9 cellular contexts compared by ENCODE assay signal in genomic region chr10:51063659-51064535, GRCh38. TPM values are rescaled to one million over a fixed set of nuclear protein-coding genes. Genes with fewer than 3 reads are reported as not detected.
A peak's percentile ranks its signal among the peaks of the same experiment; 100 is the strongest.
DNase-seq lines count a peak whose midpoint lies in the region; ATAC-seq, FAIRE-seq and TF ChIP-seq lines count a peak whose summit lies in the region.
"Had no signal": no experiment of that assay in that cellular context is flagged by ENCODE, and none has a peak within 500 bp of the region (broad histone marks: within the 10 kb centered on the region; RNA-seq: fewer than 3 reads in every experiment).

No MANE protein-coding gene starts in this region.

- no peaks in the 10 kb centered on the region for H3K36me3 ChIP-seq in kidney (ENCODE audit: control insufficient read depth in 1 of 2, insufficient read depth in 2 of 2, low read length in 2 of 2)

- no peaks in the 10 kb centered on the region for H3K36me3 Mint-ChIP-seq in WTC11
- H3K36me3 Mint-ChIP-seq: activated naive CD8-positive, alpha-beta T cell had no signal

- H3K4me1 ChIP-seq in kidney (ENCODE audit: control insufficient read depth in 1 of 2, insufficient read depth in 1 of 2, low read depth in 1 of 2, low read length in 2 of 2), result no peaks in the 10 kb centered on the region

- no peak overlapping the region for H3K4me3 ChIP-seq in kidney (ENCODE audit: low read length in 2 of 2)

- H3K27ac Mint-ChIP-seq in WTC11, result no peak overlapping the region
- H3K27ac Mint-ChIP-seq: activated naive CD8-positive, alpha-beta T cell had no signal

- TF ChIP-seq CTCF in kidney (IDR thresholded peaks at IDR 0.05; ENCODE audit: borderline replicate concordance, extremely low read depth, insufficient read depth) (peak; percentile 53), WTC11 (IDR thresholded peaks at IDR 0.05) (no peak; the same call in none of the 2 replicates)

- no peaks in the 10 kb centered on the region; the same call in 1 of the 2 replicates for H3K9me3 Mint-ChIP-seq in WTC11

- no peak overlapping the region for H3K27ac ChIP-seq in kidney (ENCODE audit: low read depth in 2 of 2, low read length in 2 of 2)

- ATAC-seq in HG02870 (IDR thresholded peaks at IDR 0.05; ENCODE audit: unreplicated experiment) (peak; percentile 48), WTC11 (no peak)

- no peaks in the 10 kb centered on the region for H3K27me3 Mint-ChIP-seq in WTC11 (ENCODE audit: low read depth)

- CTCF ChIA-PET in WTC11 (lab: Charles Lee), result interaction anchor here (0.5 to 2.2 kb wide), 6 partner anchors 20 to 940 kb away, joined by 3 to 6 read pairs (median 3); no protein-coding TSS in a partner anchor

- no peaks in the 10 kb centered on the region for H3K9me3 ChIP-seq in kidney (ENCODE audit: control insufficient read depth in 1 of 2, low read length in 2 of 2)

- intact Hi-C loops in kidney (cut with DNase I), result no loop called here

- DNase-seq in ACHN (peak; percentile 44), amniotic stem cell (lab: John Stamatoyannopoulos, UW) (peak; percentile 12), kidney (no peak), WTC11 (ENCODE audit: low spot score) (no peak), hepatic stellate cell (ENCODE audit: low spot score) (no peak), anterior cingulate cortex (lab: John Stamatoyannopoulos, UW) (no peak)
- DNase-seq in effector CD4-positive, alpha-beta T cell, result no peak

- peak; percentile 88 for FAIRE-seq in kidney (lab: Jason Lieb, UNC)

- H3K4me1 Mint-ChIP-seq in WTC11, result no peaks in the 10 kb centered on the region; the same call in 1 of the 2 replicates

- no peak overlapping the region for H3K4me3 Mint-ChIP-seq in WTC11
- H3K4me3 Mint-ChIP-seq: activated naive CD8-positive, alpha-beta T cell had no signal

- in situ Hi-C loops in ACHN (cut with HindIII; ENCODE audit: low pct_ligation_motif_present, low pct_unique_long_range_greater_than_20kb, low sequenced_read_pairs), result no loop called here

- H3K9ac ChIP-seq in kidney (ENCODE audit: low read length in 2 of 2), result no peak overlapping the region

- POLR2A ChIA-PET in WTC11 (lab: Charles Lee), result no interaction called here

TF ChIP-seq in WTC11, 78 proteins besides CTCF, POLR2A, EP300 and RAD21 (continues in another document):
- TF ChIP-seq ETV6 (CRISPR knock-in tag; IDR thresholded peaks at IDR 0.05) (no peak), CBFB (CRISPR knock-in tag; IDR thresholded peaks at IDR 0.05; ENCODE audit: low read depth) (no peak), FOXP4 (CRISPR knock-in tag; IDR thresholded peaks at IDR 0.05) (no peak), USF2 (CRISPR knock-in tag; IDR thresholded peaks at IDR 0.05) (no peak), NFYB (CRISPR knock-in tag; conservative IDR thresholded peaks at IDR 0.05; ENCODE audit: low read depth) (no peak), SMAD3 (CRISPR knock-in tag; IDR thresholded peaks at IDR 0.05; ENCODE audit: borderline replicate concordance) (no peak), ZNF423 (CRISPR knock-in tag; IDR thresholded peaks at IDR 0.05) (no peak), EMX1 (CRISPR knock-in tag; IDR thresholded peaks at IDR 0.05) (no peak), ZNF263 (CRISPR knock-in tag; IDR thresholded peaks at IDR 0.05; ENCODE audit: low read depth) (no peak), NFATC4 (CRISPR knock-in tag; IDR thresholded peaks at IDR 0.05) (no peak), KAT7 (CRISPR knock-in tag; IDR thresholded peaks at IDR 0.05; ENCODE audit: borderline replicate concordance) (no peak), HMGXB4 (CRISPR knock-in tag; IDR thresholded peaks at IDR 0.05) (no peak), TEAD1 (CRISPR knock-in tag; IDR thresholded peaks at IDR 0.05) (no peak), ZNF121 (CRISPR knock-in tag; IDR thresholded peaks at IDR 0.05) (no peak)
- TF ChIP-seq, protein P1, sequence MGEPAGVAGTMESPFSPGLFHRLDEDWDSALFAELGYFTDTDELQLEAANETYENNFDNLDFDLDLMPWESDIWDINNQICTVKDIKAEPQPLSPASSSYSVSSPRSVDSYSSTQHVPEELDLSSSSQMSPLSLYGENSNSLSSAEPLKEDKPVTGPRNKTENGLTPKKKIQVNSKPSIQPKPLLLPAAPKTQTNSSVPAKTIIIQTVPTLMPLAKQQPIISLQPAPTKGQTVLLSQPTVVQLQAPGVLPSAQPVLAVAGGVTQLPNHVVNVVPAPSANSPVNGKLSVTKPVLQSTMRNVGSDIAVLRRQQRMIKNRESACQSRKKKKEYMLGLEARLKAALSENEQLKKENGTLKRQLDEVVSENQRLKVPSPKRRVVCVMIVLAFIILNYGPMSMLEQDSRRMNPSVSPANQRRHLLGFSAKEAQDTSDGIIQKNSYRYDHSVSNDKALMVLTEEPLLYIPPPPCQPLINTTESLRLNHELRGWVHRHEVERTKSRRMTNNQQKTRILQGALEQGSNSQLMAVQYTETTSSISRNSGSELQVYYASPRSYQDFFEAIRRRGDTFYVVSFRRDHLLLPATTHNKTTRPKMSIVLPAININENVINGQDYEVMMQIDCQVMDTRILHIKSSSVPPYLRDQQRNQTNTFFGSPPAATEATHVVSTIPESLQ (CRISPR knock-in tag; IDR thresholded peaks at IDR 0.05), result no peak
- TF ChIP-seq, protein P2, sequence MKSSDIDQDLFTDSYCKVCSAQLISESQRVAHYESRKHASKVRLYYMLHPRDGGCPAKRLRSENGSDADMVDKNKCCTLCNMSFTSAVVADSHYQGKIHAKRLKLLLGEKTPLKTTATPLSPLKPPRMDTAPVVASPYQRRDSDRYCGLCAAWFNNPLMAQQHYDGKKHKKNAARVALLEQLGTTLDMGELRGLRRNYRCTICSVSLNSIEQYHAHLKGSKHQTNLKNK (CRISPR knock-in tag; IDR thresholded peaks at IDR 0.05), result no peak

RNA-seq across cellular contexts. Expression of gene PRKG1, which starts 10.4 kb away (rescaled TPM):
- total RNA-seq in kidney (14.8 TPM), WTC11 (2021) (15.6 to 16.5 TPM (median 15.7 TPM) in 3 replicates)
- polyA plus RNA-seq in kidney (ENCODE audit: insufficient read depth, low read depth, low replicate concordance), result 3.6 TPM

Comparison
In these comparisons a context has a peak if more than half of its experiments do, and no peak if none do; other contexts are left out.
1. DNase-seq: peak in ACHN (single experiment) and amniotic stem cell (single experiment); none in kidney (single experiment), WTC11 (single experiment), hepatic stellate cell (single experiment), effector CD4-positive, alpha-beta T cell (single experiment) and anterior cingulate cortex (0 of 58).